In the genomic region with DNA sequence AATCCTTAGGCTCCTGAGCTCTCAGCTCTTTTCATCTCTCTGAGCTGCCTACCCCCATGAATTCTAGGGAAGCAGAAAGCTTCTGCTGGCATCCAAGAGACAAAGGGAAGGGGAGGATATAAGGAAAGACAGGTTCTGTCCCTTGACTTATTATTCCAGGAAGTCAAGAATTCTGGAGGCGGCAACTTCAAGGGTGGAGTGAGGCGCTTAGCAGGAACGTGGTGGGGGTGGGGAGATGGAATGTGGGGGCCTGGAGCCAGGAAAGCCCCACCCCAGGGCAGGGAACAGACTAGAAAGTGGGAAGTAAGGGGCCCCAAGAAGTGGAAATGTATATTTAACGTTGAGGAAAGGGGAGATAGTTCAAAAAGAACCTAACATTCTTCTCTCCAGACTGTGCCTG, we compare ENCODE assay signal across 11 cellular contexts. TPM values are rescaled to one million over a fixed set of nuclear protein-coding genes. Genes with fewer than 3 reads are reported as not detected.
DNase-seq lines count a peak whose midpoint lies in the region; ATAC-seq and TF ChIP-seq lines count a peak whose summit lies in the region.
"Had no signal": no experiment of that assay in that cellular context is flagged by ENCODE, and none has a peak within 500 bp of the region (broad histone marks: within the 10 kb centered on the region; RNA-seq: fewer than 3 reads in every experiment).

No MANE protein-coding gene starts in this region.

- H3K4me1 Mint-ChIP-seq in activated CD4-positive, alpha-beta memory T cell treated with anti-CD3 and anti-CD28 coated beads, Interleukin-2, amount 10 ng/mL, durations not matched to agents 7 days and 5 days, result peaks cover 33% of the 10 kb centered on the region
- peaks cover 37% of the 10 kb centered on the region for H3K4me1 Mint-ChIP-seq in stimulated activated effector memory CD8-positive, alpha-beta T cell treated with anti-CD3 and anti-CD28 coated beads, Interleukin-12 subunit alpha, Interleukin-12 subunit beta, amount 100 ng/mL, for 72 hours

- no peaks in the 10 kb centered on the region for H3K9me2 ChIP-seq in SK-N-SH
- no peaks in the 10 kb centered on the region for H3K9me2 ChIP-seq in hepatocyte (replicated peaks; ENCODE audit: insufficient read depth)

- H3K36me3 Mint-ChIP-seq in activated CD4-positive, alpha-beta memory T cell treated with anti-CD3 and anti-CD28 coated beads, Interleukin-2, amount 10 ng/mL, durations not matched to agents 7 days and 5 days (ENCODE audit: low read depth), result peaks cover 21% of the 10 kb centered on the region
- H3K36me3 Mint-ChIP-seq in stimulated activated effector memory CD8-positive, alpha-beta T cell treated with anti-CD3 and anti-CD28 coated beads, Interleukin-12 subunit alpha, Interleukin-12 subunit beta, amount 100 ng/mL, for 72 hours, result peaks cover 54% of the 10 kb centered on the region

- no peaks in the 10 kb centered on the region for H3K9me3 Mint-ChIP-seq in activated CD4-positive, alpha-beta memory T cell treated with anti-CD3 and anti-CD28 coated beads, Interleukin-2, amount 10 ng/mL, durations not matched to agents 7 days and 5 days
- no peaks in the 10 kb centered on the region for H3K9me3 Mint-ChIP-seq in stimulated activated effector memory CD8-positive, alpha-beta T cell treated with anti-CD3 and anti-CD28 coated beads, Interleukin-12 subunit alpha, Interleukin-12 subunit beta, amount 100 ng/mL, for 72 hours

- H4K20me1 ChIP-seq in SK-N-SH (ENCODE audit: insufficient read depth), result no peaks in the 10 kb centered on the region
- no peaks in the 10 kb centered on the region for H4K20me1 ChIP-seq in hepatocyte (ENCODE audit: insufficient read depth, poor library complexity, severe bottlenecking)

- WGBS in SK-N-SH (ENCODE audit: low lambda C conversion rate), result 50% methylated on average over 4 of the region's 4 CpGs
- whole genome bisulfite sequencing in hepatocyte (ENCODE audit: low lambda C conversion rate, missing lambda C conversion rate), result 49% methylated on average over 4 of the region's 4 CpGs

- H3K4me2 ChIP-seq in SK-N-SH (peak overlapping the region; percentile 87), hepatocyte (peak overlapping the region; percentile 81)

- TF ChIP-seq EP300 in SK-N-SH (IDR thresholded peaks at IDR 0.05; ENCODE audit: borderline replicate concordance in 1 of 2, low read depth in 1 of 2, low read length in 1 of 2), result no peak

- no peaks in the 10 kb centered on the region for H3K27me3 Mint-ChIP-seq in activated CD4-positive, alpha-beta memory T cell treated with anti-CD3 and anti-CD28 coated beads, Interleukin-2, amount 10 ng/mL, durations not matched to agents 7 days and 5 days

- ATAC-seq in SK-N-SH treated with all-trans-retinoic acid at 6 μM for 48 hours, result no peak
- no peak for ATAC-seq in stimulated activated effector memory CD8-positive, alpha-beta T cell treated with anti-CD3 and anti-CD28 coated beads, Interleukin-12 subunit alpha, Interleukin-12 subunit beta, amount 100 ng/mL, for 72 hours
- no peak for ATAC-seq in HG03196 (IDR thresholded peaks at IDR 0.05; ENCODE audit: unreplicated experiment)

- peaks cover 9 to 29% of the 10 kb centered on the region in 2 experiments for H3K36me3 ChIP-seq in SK-N-SH (replicated peaks in 1 of 2; ENCODE audit: control insufficient read depth in 1 of 2, insufficient read depth in 2 of 2, low read length in 1 of 2)
- no peaks in the 10 kb centered on the region for H3K36me3 ChIP-seq in hepatocyte (replicated peaks; ENCODE audit: insufficient read depth, low read depth)

- CTCF ChIA-PET in SK-N-SH (lab: Yijun Ruan, JAX), result interaction anchor here (3.6 to 19.3 kb wide), 2 partner anchors 17 to 24 kb away, joined by 15 to 356 read pairs; no protein-coding TSS in a partner anchor
- CTCF ChIA-PET in activated CD4-positive, alpha-beta memory T cell treated with anti-CD3 and anti-CD28 coated beads, Interleukin-2, amount 10 ng/mL, durations not matched to agents 7 days and 5 days (lab: Charles Lee), result interaction anchor here (0.9 to 10.0 kb wide), 4 partner anchors 8 to 490 kb away, joined by 3 to 154 read pairs (median 4); no protein-coding TSS in a partner anchor

- H2AFZ ChIP-seq in SK-N-SH (ENCODE audit: low read depth) (no peak overlapping the region), hepatocyte (no peak overlapping the region)

- no peak overlapping the region for H3K27ac Mint-ChIP-seq in activated CD4-positive, alpha-beta memory T cell treated with anti-CD3 and anti-CD28 coated beads, Interleukin-2, amount 10 ng/mL, durations not matched to agents 7 days and 5 days
- H3K27ac Mint-ChIP-seq in stimulated activated effector memory CD8-positive, alpha-beta T cell treated with anti-CD3 and anti-CD28 coated beads, Interleukin-12 subunit alpha, Interleukin-12 subunit beta, amount 100 ng/mL, for 72 hours, result peak overlapping the region; percentile 89

- H3K9ac ChIP-seq in SK-N-SH, result no peak overlapping the region

- H3K4me3 Mint-ChIP-seq in activated CD4-positive, alpha-beta memory T cell treated with anti-CD3 and anti-CD28 coated beads, Interleukin-2, amount 10 ng/mL, durations not matched to agents 7 days and 5 days, result peak overlapping the region; percentile 87
- H3K4me3 Mint-ChIP-seq in stimulated activated effector memory CD8-positive, alpha-beta T cell treated with anti-CD3 and anti-CD28 coated beads, Interleukin-12 subunit alpha, Interleukin-12 subunit beta, amount 100 ng/mL, for 72 hours, result peak overlapping the region; percentile 90

- TF ChIP-seq CTCF in SK-N-SH (IDR thresholded peaks at IDR 0.05) (no peak), hepatocyte (IDR thresholded peaks at IDR 0.05; ENCODE audit: poor library complexity) (no peak)

- H3K9me3 ChIP-seq in SK-N-SH (no peaks in the 10 kb centered on the region), hepatocyte (ENCODE audit: low read depth) (no peaks in the 10 kb centered on the region)

- H3K27ac ChIP-seq in SK-N-SH (ENCODE audit: low read depth in 2 of 2, low read length in 1 of 2) (no peak overlapping the region), hepatocyte (no peak overlapping the region)
- H3K27ac ChIP-seq: 22Rv1 had no signal

- no peaks in the 10 kb centered on the region for H3F3A ChIP-seq in SK-N-SH (replicated peaks; ENCODE audit: insufficient read depth)

- no peak for DNase-seq in SK-N-SH
- DNase-seq in activated CD4-positive, alpha-beta memory T cell treated with anti-CD3 and anti-CD28 coated beads, Interleukin-2, amount 10 ng/mL, durations not matched to agents 7 days and 5 days, result no peak
- no peak for DNase-seq in hepatocyte (ENCODE audit: low spot score)
- no peak for DNase-seq in stimulated activated effector memory CD8-positive, alpha-beta T cell treated with anti-CD3 and anti-CD28 coated beads, Interleukin-12 subunit alpha, Interleukin-12 subunit beta, amount 100 ng/mL, for 72 hours (ENCODE audit: low spot score in 2 of 2)
- DNase-seq in OCI-M1 (lab: John Stamatoyannopoulos, UW), result no peak
- DNase-seq in inferior parietal cortex (ENCODE audit: extremely low spot score), result no peak
- DNase-seq: stimulated activated naive CD4-positive, alpha-beta T cell had no signal

- TF ChIP-seq RAD21 in SK-N-SH (IDR thresholded peaks at IDR 0.05; ENCODE audit: low read length), result no peak

- H3K79me2 ChIP-seq in SK-N-SH (ENCODE audit: insufficient read depth), result 0 out of 2 replicates have a peak, but pooled peaks cover 7% of the 10 kb centered on the region
- H3K79me2 ChIP-seq in hepatocyte, result peaks cover 4% of the 10 kb centered on the region

- H3K4me1 ChIP-seq in SK-N-SH (ENCODE audit: control insufficient read depth in 1 of 2, insufficient read depth in 2 of 2, low read depth in 1 of 2, low read length in 1 of 2) (peaks cover 5 to 12% of the 10 kb centered on the region in 2 experiments; a peak in 3 of 4 replicates), hepatocyte (ENCODE audit: insufficient read depth) (peaks cover 6% of the 10 kb centered on the region)

- H3K4me3 ChIP-seq in SK-N-SH (ENCODE audit: low read depth in 2 of 2, low read length in 1 of 2) (no peak overlapping the region), hepatocyte (no peak overlapping the region)

- H3K27me3 ChIP-seq in SK-N-SH (ENCODE audit: insufficient read depth) (no peaks in the 10 kb centered on the region), hepatocyte (no peaks in the 10 kb centered on the region)

- POLR2A ChIA-PET in SK-N-SH (lab: Yijun Ruan, JAX), result no interaction called here
- POLR2A ChIA-PET in activated CD4-positive, alpha-beta memory T cell treated with anti-CD3 and anti-CD28 coated beads, Interleukin-2, amount 10 ng/mL, durations not matched to agents 7 days and 5 days (lab: Charles Lee), result no interaction called here

TF ChIP-seq in SK-N-SH, 30 proteins besides CTCF, POLR2A, EP300 and RAD21 (continues in another document):
- no peak for TF ChIP-seq CHD2 (IDR thresholded peaks at IDR 0.05; ENCODE audit: low read length, partially characterized antibody)
- no peak for TF ChIP-seq NRF1 (IDR thresholded peaks at IDR 0.05; ENCODE audit: low read depth, low read length)
- no peak for TF ChIP-seq NFIC (IDR thresholded peaks at IDR 0.05; ENCODE audit: borderline replicate concordance)
- no peak for TF ChIP-seq SIN3A (IDR thresholded peaks at IDR 0.05; ENCODE audit: borderline replicate concordance, low read depth, low read length)

TF ChIP-seq in SK-N-SH treated with all-trans-retinoic acid at 6 μM for 48 hours, 23 proteins besides CTCF, POLR2A, EP300 and RAD21 (continues in another document):
- TF ChIP-seq BACH2 (CRISPR knock-in tag; IDR thresholded peaks at IDR 0.05; ENCODE audit: borderline replicate concordance) (no peak), ZC3H10 (CRISPR knock-in tag; IDR thresholded peaks at IDR 0.05) (no peak), GLIS3 (CRISPR knock-in tag; IDR thresholded peaks at IDR 0.05) (no peak), TCF4 (CRISPR knock-in tag; IDR thresholded peaks at IDR 0.05; ENCODE audit: borderline replicate concordance) (no peak), RARB (CRISPR knock-in tag; IDR thresholded peaks at IDR 0.05) (no peak)

RNA-seq across cellular contexts. Expression of a gene that starts 1.4 kb away (rescaled TPM):
- polyA plus RNA-seq in SK-N-SH (2012; rRNA removed) (72.1 and 130 TPM in 2 replicates), hepatocyte (74.4 and 83.1 TPM in 2 replicates)
- polyA plus RNA-seq in SK-N-SH (2012; cell fraction: cytosol; rRNA removed), result 43.0 and 60.7 TPM in 2 replicates
- polyA plus RNA-seq in SK-N-SH (2012; cell fraction: nucleus; rRNA removed), result 261 and 365 TPM in 2 replicates
- 10 to 100 TPM; 80.5 to 83.0 TPM for total RNA-seq in activated CD4-positive, alpha-beta memory T cell treated with anti-CD3 and anti-CD28 coated beads, Interleukin-2, amount 10 ng/mL, durations not matched to agents 7 days and 5 days
- 63.5 and 71.3 TPM in 2 replicates for total RNA-seq in hepatocyte

RNA-seq across cellular contexts. Expression of a gene that starts 26.0 kb away (rescaled TPM):
- not detected in 2 replicates for polyA plus RNA-seq in SK-N-SH (2012; rRNA removed)
- not detected in 2 replicates for polyA plus RNA-seq in SK-N-SH (2012; cell fraction: cytosol; rRNA removed)
- not detected in 2 replicates for polyA plus RNA-seq in SK-N-SH (2012; cell fraction: nucleus; rRNA removed)
- not detected for total RNA-seq in activated CD4-positive, alpha-beta memory T cell treated with anti-CD3 and anti-CD28 coated beads, Interleukin-2, amount 10 ng/mL, durations not matched to agents 7 days and 5 days
- total RNA-seq in hepatocyte, result not detected in 2 replicates
- not detected in 2 replicates for polyA plus RNA-seq in hepatocyte
- total RNA-seq: lung microvascular endothelial cell had no signal

RNA-seq across cellular contexts. Expression of a gene that starts 49.9 kb away (rescaled TPM):
- polyA plus RNA-seq in SK-N-SH (2012; rRNA removed) (309 and 319 TPM in 2 replicates), hepatocyte (301 and 306 TPM in 2 replicates)
- 231 and 288 TPM in 2 replicates for polyA plus RNA-seq in SK-N-SH (2012; cell fraction: cytosol; rRNA removed)
- 116 and 117 TPM in 2 replicates for polyA plus RNA-seq in SK-N-SH (2012; cell fraction: nucleus; rRNA removed)
- 100 to 1,000 TPM; 341 to 347 TPM for total RNA-seq in activated CD4-positive, alpha-beta memory T cell treated with anti-CD3 and anti-CD28 coated beads, Interleukin-2, amount 10 ng/mL, durations not matched to agents 7 days and 5 days
- 252 and 329 TPM in 2 replicates for total RNA-seq in hepatocyte
